ENCODE assay signal across 30 cellular contexts in the genomic region with DNA sequence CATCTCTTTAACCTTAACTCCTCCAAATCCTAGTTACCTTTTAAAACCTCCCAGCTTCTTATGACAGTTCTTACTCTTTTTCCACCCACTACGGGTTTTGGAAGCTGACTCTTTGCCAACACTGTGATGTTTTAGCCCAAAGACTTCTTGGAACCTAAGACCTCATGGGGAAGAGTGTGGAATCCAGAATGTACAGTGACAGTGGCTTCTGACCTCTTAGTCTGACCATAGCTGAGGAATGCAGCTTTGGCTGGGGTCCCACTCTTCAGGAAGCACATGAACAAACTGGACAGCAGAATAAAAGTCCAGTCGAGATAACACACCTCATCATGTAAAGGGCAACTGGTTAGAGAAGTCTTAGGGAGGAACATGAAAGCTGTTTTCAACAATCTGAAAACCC.
DNase-seq lines count a peak whose midpoint lies in the region; ATAC-seq and TF ChIP-seq lines count a peak whose summit lies in the region.
"Had no signal": no experiment of that assay in that cellular context is flagged by ENCODE, and none has a peak within 500 bp of the region (broad histone marks: within the 10 kb centered on the region; RNA-seq: fewer than 3 reads in every experiment).

No MANE protein-coding gene starts in this region.

- peaks cover 6% of the 10 kb centered on the region for H3K9me3 Mint-ChIP-seq in mesothelial cell of epicardium
- H3K9me3 Mint-ChIP-seq in CD4-positive, alpha-beta memory T cell: no peaks in the 10 kb centered on the region
- H3K9me3 Mint-ChIP-seq in activated CD4-positive, alpha-beta T cell treated with anti-CD3 and anti-CD28 coated beads, Interleukin-2, amount 10 ng/mL, durations not matched to agents 7 days and 5 days: no peaks in the 10 kb centered on the region
- H3K9me3 Mint-ChIP-seq: activated naive CD4-positive, alpha-beta T cell treated with anti-CD3 and anti-CD28 coated beads, Interleukin-2, amount 50 U/mL, for 24 hours; naive thymus-derived CD4-positive, alpha-beta T cell; stimulated activated naive CD8-positive, alpha-beta T cell treated with anti-CD3 and anti-CD28 coated beads, Interleukin-15, Interleukin-2, amounts not matched to agents 100 ng/mL and 50 ng/mL, for 24 hours; T-helper 2 cell treated with Interferon-gamma antibody and Interleukin-4, amounts not matched to agents 5 μg/mL and 100 μg/mL, for 36 hours had no signal

- H3K27me3 ChIP-seq in left ventricle myocardium inferior (ENCODE audit: low read depth): no peaks in the 10 kb centered on the region
- no peaks in the 10 kb centered on the region for H3K27me3 ChIP-seq in CD4-positive, alpha-beta memory T cell (ENCODE audit: insufficient read depth, low read length)
- H3K27me3 ChIP-seq: tibial artery had no signal

- POLR2A ChIA-PET in CD4-positive, alpha-beta memory T cell (lab: Charles Lee; ENCODE audit: partially characterized antibody): interaction anchor here (1.7 kb wide), 1 partner anchor 10 kb away, joined by 6 read pairs; no protein-coding TSS in a partner anchor
- POLR2A ChIA-PET in activated CD4-positive, alpha-beta T cell treated with anti-CD3 and anti-CD28 coated beads, Interleukin-2, amount 10 ng/mL, durations not matched to agents 7 days and 5 days (lab: Charles Lee): no interaction called here

- peaks cover 13% of the 10 kb centered on the region for H3K4me1 ChIP-seq in left ventricle myocardium inferior
- no peaks in the 10 kb centered on the region for H3K4me1 ChIP-seq in CD4-positive, alpha-beta memory T cell (ENCODE audit: insufficient read depth, low read length)

- intact Hi-C loops in left cardiac atrium (cut with DNase I): no loop called here
- intact Hi-C loops in left ventricle myocardium inferior (cut with micrococcal nuclease): no loop called here
- intact Hi-C loops in CD4-positive, alpha-beta memory T cell (cut with micrococcal nuclease): no loop called here

- H3K4me3 ChIP-seq in left ventricle myocardium inferior (no peak overlapping the region), fibroblast of mammary gland (ENCODE audit: control insufficient read depth, low read depth, low read length) (no peak overlapping the region)
- H3K4me3 ChIP-seq in CD4-positive, alpha-beta memory T cell (ENCODE audit: low read length in 2 of 2): no peak overlapping the region
- H3K4me3 ChIP-seq: tibial artery had no signal

- peak; percentile 56 to 57 for ATAC-seq in left cardiac atrium
- ATAC-seq: activated CD8-positive, alpha-beta memory T cell treated with anti-CD3 and anti-CD28 coated beads, Interleukin-2, amount 10 ng/mL, durations not matched to agents 7 days and 5 days; esophagus mucosa; naive thymus-derived CD4-positive, alpha-beta T cell had no signal

- no peaks in the 10 kb centered on the region for H3K36me3 Mint-ChIP-seq in mesothelial cell of epicardium
- no peaks in the 10 kb centered on the region for H3K36me3 Mint-ChIP-seq in CD4-positive, alpha-beta memory T cell
- H3K36me3 Mint-ChIP-seq in activated CD4-positive, alpha-beta T cell treated with anti-CD3 and anti-CD28 coated beads, Interleukin-2, amount 10 ng/mL, durations not matched to agents 7 days and 5 days (ENCODE audit: low read depth): no peaks in the 10 kb centered on the region
- H3K36me3 Mint-ChIP-seq: activated naive CD4-positive, alpha-beta T cell treated with anti-CD3 and anti-CD28 coated beads, Interleukin-2, amount 50 U/mL, for 24 hours; naive thymus-derived CD4-positive, alpha-beta T cell had no signal

- peak overlapping the region; percentile 85 for H3K27ac Mint-ChIP-seq in mesothelial cell of epicardium
- no peak overlapping the region for H3K27ac Mint-ChIP-seq in CD4-positive, alpha-beta memory T cell
- H3K27ac Mint-ChIP-seq in activated CD4-positive, alpha-beta T cell treated with anti-CD3 and anti-CD28 coated beads, Interleukin-2, amount 10 ng/mL, durations not matched to agents 7 days and 5 days: no peak overlapping the region
- H3K27ac Mint-ChIP-seq: activated CD8-positive, alpha-beta memory T cell treated with anti-CD3 and anti-CD28 coated beads, Interleukin-2, amount 10 ng/mL, durations not matched to agents 7 days and 5 days; activated naive CD4-positive, alpha-beta T cell treated with anti-CD3 and anti-CD28 coated beads, Interleukin-2, amount 50 U/mL, for 24 hours; naive thymus-derived CD4-positive, alpha-beta T cell; stimulated activated naive CD8-positive, alpha-beta T cell treated with anti-CD3 and anti-CD28 coated beads, Interleukin-15, Interleukin-2, amounts not matched to agents 100 ng/mL and 50 ng/mL, for 24 hours; T-helper 2 cell treated with Interferon-gamma antibody and Interleukin-4, amounts not matched to agents 5 μg/mL and 100 μg/mL, for 36 hours had no signal

- no peak overlapping the region for H3K27ac ChIP-seq in left ventricle myocardium inferior (replicated peaks)
- H3K27ac ChIP-seq in CD4-positive, alpha-beta memory T cell (ENCODE audit: low read depth, low read length): no peak overlapping the region
- H3K27ac ChIP-seq: HL-60, tibial artery, WERI-Rb-1 had no signal

- CTCF ChIA-PET in CD4-positive, alpha-beta memory T cell (lab: Charles Lee; ENCODE audit: partially characterized antibody): interaction anchor here (1.0 to 2.2 kb wide), 4 partner anchors 16 to 200 kb away, joined by 3 to 13 read pairs (median 4); no protein-coding TSS in a partner anchor
- CTCF ChIA-PET in activated CD4-positive, alpha-beta T cell treated with anti-CD3 and anti-CD28 coated beads, Interleukin-2, amount 10 ng/mL, durations not matched to agents 7 days and 5 days (lab: Charles Lee): interaction anchor here (0.6 to 1.5 kb wide), 3 partner anchors 9 to 166 kb away, joined by 3 to 5 read pairs (median 4); no protein-coding TSS in a partner anchor

- no peak overlapping the region for H3K4me3 Mint-ChIP-seq in mesothelial cell of epicardium
- H3K4me3 Mint-ChIP-seq in CD4-positive, alpha-beta memory T cell: no peak overlapping the region
- H3K4me3 Mint-ChIP-seq in activated CD4-positive, alpha-beta T cell treated with anti-CD3 and anti-CD28 coated beads, Interleukin-2, amount 10 ng/mL, durations not matched to agents 7 days and 5 days: no peak overlapping the region
- H3K4me3 Mint-ChIP-seq: activated CD8-positive, alpha-beta memory T cell treated with anti-CD3 and anti-CD28 coated beads, Interleukin-2, amount 10 ng/mL, durations not matched to agents 7 days and 5 days; activated naive CD4-positive, alpha-beta T cell treated with anti-CD3 and anti-CD28 coated beads, Interleukin-2, amount 50 U/mL, for 24 hours; naive thymus-derived CD4-positive, alpha-beta T cell; stimulated activated naive CD8-positive, alpha-beta T cell treated with anti-CD3 and anti-CD28 coated beads, Interleukin-15, Interleukin-2, amounts not matched to agents 100 ng/mL and 50 ng/mL, for 24 hours; T-helper 2 cell treated with Interferon-gamma antibody and Interleukin-4, amounts not matched to agents 5 μg/mL and 100 μg/mL, for 36 hours had no signal

- H3K27me3 Mint-ChIP-seq in mesothelial cell of epicardium (ENCODE audit: low read depth): no peaks in the 10 kb centered on the region
- H3K27me3 Mint-ChIP-seq in CD4-positive, alpha-beta memory T cell: peaks cover 2 to 10% of the 10 kb centered on the region in 2 donors
- peaks cover 22% of the 10 kb centered on the region for H3K27me3 Mint-ChIP-seq in activated CD4-positive, alpha-beta T cell treated with anti-CD3 and anti-CD28 coated beads, Interleukin-2, amount 10 ng/mL, durations not matched to agents 7 days and 5 days

- DNase-seq in left cardiac atrium: no peak
- DNase-seq in left ventricle myocardium inferior: no peak
- DNase-seq in fibroblast of mammary gland (ENCODE audit: low read depth): peak; percentile 17
- DNase-seq in mesothelial cell of epicardium (ENCODE audit: low spot score in 2 of 2, unreplicated experiment in 2 of 2): no peak
- no peak for DNase-seq in CD4-positive, alpha-beta memory T cell
- DNase-seq in germinal center (ENCODE audit: low spot score): no peak
- no peak for DNase-seq in activated CD4-positive, alpha-beta T cell treated with anti-CD3 and anti-CD28 coated beads, Interleukin-2, amount 10 ng/mL, durations not matched to agents 7 days and 5 days
- DNase-seq in NK-92 (lab: John Stamatoyannopoulos, UW; ENCODE audit: unreplicated experiment): no peak
- DNase-seq: 8988T; activated CD4-positive, alpha-beta T cell treated with anti-CD3 and anti-CD28 coated beads, Interleukin-2, amount 50 U/mL, for 1 hour; activated CD8-positive, alpha-beta memory T cell treated with anti-CD3 and anti-CD28 coated beads, Interleukin-2, amount 10 ng/mL, durations not matched to agents 7 days and 5 days; AML-193; CD8-positive, alpha-beta memory T cell; DMS153; effector CD4-positive, alpha-beta T cell; glutamatergic neuron; HCEC 1CT; mesenchymal stem cell; naive thymus-derived CD4-positive, alpha-beta T cell; NCI-H2081 treated with DMSO at 0.1 percent for 48 hours; NCI-H345; NCI-H748 treated with DMSO at 0.1 percent for 48 hours; right cardiac atrium; tibial artery; WERI-Rb-1 had no signal

- H3K36me3 ChIP-seq in left ventricle myocardium inferior: no peaks in the 10 kb centered on the region
- H3K36me3 ChIP-seq in CD4-positive, alpha-beta memory T cell (ENCODE audit: insufficient read depth, low read length): no peaks in the 10 kb centered on the region
- H3K36me3 ChIP-seq: tibial artery, WERI-Rb-1 had no signal

- no peak for TF ChIP-seq CTCF in left ventricle myocardium inferior (IDR thresholded peaks at IDR 0.05; ENCODE audit: borderline replicate concordance)
- no peak for TF ChIP-seq CTCF in fibroblast of mammary gland (conservative IDR thresholded peaks at IDR 0.05; ENCODE audit: control insufficient read depth, insufficient read depth, low read depth, low read length)
- TF ChIP-seq CTCF in mesothelial cell of epicardium (IDR thresholded peaks at IDR 0.05; ENCODE audit: unreplicated experiment): no peak

- H3K4me1 Mint-ChIP-seq in mesothelial cell of epicardium: peaks cover 19% of the 10 kb centered on the region
- peaks cover 0 to 1% (median 0%) of the 10 kb centered on the region in 4 donors for H3K4me1 Mint-ChIP-seq in CD4-positive, alpha-beta memory T cell
- no peaks in the 10 kb centered on the region for H3K4me1 Mint-ChIP-seq in activated CD4-positive, alpha-beta T cell treated with anti-CD3 and anti-CD28 coated beads, Interleukin-2, amount 10 ng/mL, durations not matched to agents 7 days and 5 days
- H3K4me1 Mint-ChIP-seq: activated CD8-positive, alpha-beta memory T cell treated with anti-CD3 and anti-CD28 coated beads, Interleukin-2, amount 10 ng/mL, durations not matched to agents 7 days and 5 days; activated naive CD4-positive, alpha-beta T cell treated with anti-CD3 and anti-CD28 coated beads, Interleukin-2, amount 50 U/mL, for 24 hours; naive thymus-derived CD4-positive, alpha-beta T cell had no signal

- H3K9me3 ChIP-seq in left ventricle myocardium inferior (replicated peaks): no peaks in the 10 kb centered on the region
- H3K9me3 ChIP-seq in CD4-positive, alpha-beta memory T cell (ENCODE audit: control insufficient read depth in 1 of 2, low read length in 2 of 2): no peaks in the 10 kb centered on the region
- H3K9me3 ChIP-seq: tibial artery had no signal
